ENCODE assay signal across 10 cellular contexts in genomic region chr3:38005076-38006020, GRCh38. TPM values are rescaled to one million over a fixed set of nuclear protein-coding genes. Genes with fewer than 3 reads are reported as not detected.
DNase-seq lines count a peak whose midpoint lies in the region; ATAC-seq and TF ChIP-seq lines count a peak whose summit lies in the region.
"Had no signal": no experiment of that assay in that cellular context is flagged by ENCODE, and none has a peak within 500 bp of the region (broad histone marks: within the 10 kb centered on the region; RNA-seq: fewer than 3 reads in every experiment).

No MANE protein-coding gene starts in this region.

- DNase-seq in NCI-H2196 (lab: John Stamatoyannopoulos, UW; ENCODE audit: unreplicated experiment) (peak; percentile 4), NCI-H2196 treated with DMSO at 0.1 percent for 48 hours (lab: John Stamatoyannopoulos, UW; ENCODE audit: unreplicated experiment) (no peak), colonic mucosa (peak; percentile 68), medulla oblongata (ENCODE audit: extremely low spot score) (peak; percentile 98), suprapubic skin (ENCODE audit: low spot score in 2 of 2) (no peak), NCI-H2107 (lab: John Stamatoyannopoulos, UW) (no peak), activated gamma-delta T cell treated with Interleukin-2 at 50 U/mL for 16 hours (no peak)
- DNase-seq: activated B cell treated with CpG ODN at 0.5 μM for 24 hours had no signal

- no peak for TF ChIP-seq CTCF in colonic mucosa (IDR thresholded peaks at IDR 0.05)
- TF ChIP-seq CTCF in suprapubic skin (IDR thresholded peaks at IDR 0.05) = no peak

- H3K9me3 ChIP-seq in colonic mucosa (no peaks in the 10 kb centered on the region), suprapubic skin (no peaks in the 10 kb centered on the region)

- H3K4me1 ChIP-seq in colonic mucosa (peaks cover 20% of the 10 kb centered on the region), suprapubic skin (peaks cover 29% of the 10 kb centered on the region)

- WGBS in suprapubic skin = 47% methylated on average over 12 of the region's 15 CpGs

- ATAC-seq in HG03159 (IDR thresholded peaks at IDR 0.05; ENCODE audit: unreplicated experiment) = no peak

- H3K9ac ChIP-seq in colonic mucosa (ENCODE audit: low read depth in 2 of 2, low read length in 2 of 2) = peak overlapping the region in 1 of 2 donors; percentile 85
- H3K9ac ChIP-seq: GM23248 had no signal

- H3K27me3 ChIP-seq in colonic mucosa = no peaks in the 10 kb centered on the region
- no peaks in the 10 kb centered on the region for H3K27me3 ChIP-seq in suprapubic skin

- H3K27ac ChIP-seq in colonic mucosa (peak overlapping the region; percentile 85), suprapubic skin (peak overlapping the region; percentile 66)
- H3K27ac ChIP-seq: GM23248 had no signal

- intact Hi-C loops in colonic mucosa (cut with DNase I) = loop anchor here (2.0 kb wide), 1 partner anchor 35 kb away; no protein-coding TSS in a partner anchor

- peaks cover 9% of the 10 kb centered on the region for H3K36me3 ChIP-seq in colonic mucosa
- H3K36me3 ChIP-seq in suprapubic skin = peaks cover 67% of the 10 kb centered on the region

- no peak overlapping the region for H3K4me3 ChIP-seq in colonic mucosa
- H3K4me3 ChIP-seq in suprapubic skin = no peak overlapping the region
- H3K4me3 ChIP-seq: GM23248 had no signal

- TF ChIP-seq EP300 in suprapubic skin (IDR thresholded peaks at IDR 0.05) = no peak

- no peak for TF ChIP-seq POLR2A in suprapubic skin (IDR thresholded peaks at IDR 0.05)

RNA-seq across cellular contexts. Expression of gene VILL, which starts 14.8 kb away (rescaled TPM):
- total RNA-seq in colonic mucosa (100 to 1,000 TPM; 155 to 166 TPM), suprapubic skin (10 to 100 TPM; 13.2 to 16.7 (median 15.0) TPM)

RNA-seq across cellular contexts. Expression of gene PLCD1, which starts 24.1 kb away (rescaled TPM):
- total RNA-seq in colonic mucosa (10 to 100 TPM; 46.8 to 70.0 TPM), suprapubic skin (10 to 100 TPM; 32.3 to 42.2 (median 39.3) TPM)

RNA-seq across cellular contexts. Expression of gene DLEC1, which starts 33.7 kb away (rescaled TPM):
- total RNA-seq in colonic mucosa (under 1 TPM; 0.52 to 0.56 TPM), suprapubic skin (1 to 10 TPM in 1 of 4 donors, under 1 TPM in 3; 0.19 to 2.1 (median 0.50) TPM)
- total RNA-seq: GM23248 had no signal

Comparison
In these comparisons a context has a peak if more than half of its experiments do, and no peak if none do; other contexts are left out.
1. DNase-seq: peak in NCI-H2196 (single experiment), colonic mucosa (single experiment) and medulla oblongata (single experiment); none in NCI-H2196 treated with DMSO at 0.1 percent for 48 hours (single experiment), suprapubic skin (0 of 2), NCI-H2107 (single experiment) and activated gamma-delta T cell treated with Interleukin-2 at 50 U/mL for 16 hours (single experiment).
2. RNA of gene VILL, which starts 14.8 kb away (total RNA-seq): 155 to 166 TPM in colonic mucosa; 13.2 to 16.7 TPM in suprapubic skin; every median in the first group is over 4 times any median in the second.